Comparison of ENCODE assay signal across 8 cellular contexts in genomic region chr11:65314501-65315203, GRCh38. TPM values are rescaled to one million over a fixed set of nuclear protein-coding genes. Genes with fewer than 3 reads are reported as not detected.
DNase-seq lines count a peak whose midpoint lies in the region; ATAC-seq and TF ChIP-seq lines count a peak whose summit lies in the region.

Gene CDC42EP2 (plus strand): TSS chr11:65314866. CDS start chr11:65320899, 6,033 bp downstream.

- H3K79me2 ChIP-seq in SU-DHL-6 (ENCODE audit: insufficient read depth, low read length) = no peaks in the 10 kb centered on the region

- no peaks in the 10 kb centered on the region for H3K9me2 ChIP-seq in SU-DHL-6 (replicated peaks; ENCODE audit: insufficient read depth, low read length)

- H3K36me3 ChIP-seq in SU-DHL-6 (ENCODE audit: low read length) (no peaks in the 10 kb centered on the region), adipocyte (ENCODE audit: control insufficient read depth, insufficient read depth, low read length, severe bottlenecking) (peaks cover 3% of the 10 kb centered on the region), heart left ventricle (peaks cover 0 to 6% (median 0%) of the 10 kb centered on the region in 9 donors), tibial nerve (peaks cover 0 to 2% (median 0%) of the 10 kb centered on the region in 3 donors)

- H3K9me3 ChIP-seq in SU-DHL-6 (ENCODE audit: insufficient read depth, low read length) (no peaks in the 10 kb centered on the region), adipocyte (ENCODE audit: control insufficient read depth, low read length) (no peaks in the 10 kb centered on the region), heart left ventricle (no peaks in the 10 kb centered on the region), tibial nerve (no peaks in the 10 kb centered on the region)

- peak within 1 kb of the TSS; percentile 69 for H3K9ac ChIP-seq in SU-DHL-6 (ENCODE audit: low read length)
- H3K9ac ChIP-seq in adipocyte (ENCODE audit: low read length) = peak within 1 kb of the TSS; percentile 93

- peak in 1 of 2 donors; percentile 93 for TF ChIP-seq EP300 in tibial nerve (IDR thresholded peaks at IDR 0.05)

- H3F3A ChIP-seq in SU-DHL-6 (ENCODE audit: insufficient read depth) = 0 out of 2 replicates have a peak, but pooled peaks cover 4% of the 10 kb centered on the region

- peak within 1 kb of the TSS; percentile 93 for H3K4me2 ChIP-seq in SU-DHL-6 (ENCODE audit: low read depth, low read length, poor library complexity, severe bottlenecking)

- H3K4me1 ChIP-seq in adipocyte (ENCODE audit: control insufficient read depth, insufficient read depth, low read length) (peaks cover 56% of the 10 kb centered on the region), heart left ventricle (peaks cover 3 to 67% (median 43%) of the 10 kb centered on the region in 12 donors), tibial nerve (peaks cover 0 to 73% (median 13%) of the 10 kb centered on the region in 4 donors)

- H3K27me3 ChIP-seq in SU-DHL-6 (ENCODE audit: low read length) (no peaks in the 10 kb centered on the region), adipocyte (replicated peaks; ENCODE audit: control insufficient read depth, insufficient read depth, low read length) (no peaks in the 10 kb centered on the region), heart left ventricle (no peaks in the 10 kb centered on the region), tibial nerve (no peaks in the 10 kb centered on the region)

- no peaks in the 10 kb centered on the region for H4K20me1 ChIP-seq in SU-DHL-6 (ENCODE audit: low read depth, low read length)

- TF ChIP-seq CTCF in SU-DHL-6 (IDR thresholded peaks at IDR 0.05; ENCODE audit: insufficient read depth, low read length, poor library complexity, severe bottlenecking) = no peak
- peak in 2 of 12 donors; percentile 5 to 15 for TF ChIP-seq CTCF in heart left ventricle (IDR thresholded peaks at IDR 0.05)
- peak in 2 of 5 experiments; percentile 54 to 68 for TF ChIP-seq CTCF in tibial nerve (IDR thresholded peaks at IDR 0.05)

- H2AFZ ChIP-seq in SU-DHL-6 (ENCODE audit: low read depth, low read length, severe bottlenecking) = peak within 1 kb of the TSS; percentile 72

- peak within 1 kb of the TSS; percentile 56 for H3K4me3 ChIP-seq in SU-DHL-6 (ENCODE audit: insufficient read depth, low read length, poor library complexity, severe bottlenecking)
- peak within 1 kb of the TSS; percentile 97 for H3K4me3 ChIP-seq in adipocyte (ENCODE audit: low read length)
- H3K4me3 ChIP-seq in heart left ventricle = peak within 1 kb of the TSS; percentile 80 to 99 (median 92)
- peak within 1 kb of the TSS; percentile 73 to 98 (median 76) for H3K4me3 ChIP-seq in tibial nerve

- intact Hi-C loops in heart left ventricle (cut with DNase I) = loop anchor here in 9 of 10 donors (1.0 to 2.0 kb wide), 6 partner anchors 16 to 40 kb away; no protein-coding TSS in a partner anchor

- peak; percentile 51 for DNase-seq in DMS114 treated with DMSO at 0.1 percent for 48 hours (lab: John Stamatoyannopoulos, UW; ENCODE audit: unreplicated experiment)
- peak; percentile 59 for DNase-seq in KG1 (lab: John Stamatoyannopoulos, UW)
- peak; percentile 96 for DNase-seq in adipocyte (ENCODE audit: low read depth)
- DNase-seq in heart left ventricle = peak; percentile 90 to 95 (median 92)
- DNase-seq in pons (ENCODE audit: low spot score) = peak; percentile 88
- DNase-seq in tibial nerve (ENCODE audit: low spot score in 2 of 2) = peak; percentile 80 to 81

- ATAC-seq in GM21528 (IDR thresholded peaks at IDR 0.05; ENCODE audit: low FRiP score, unreplicated experiment) (peak; percentile 71), heart left ventricle (peak; percentile 70 to 95 (median 86))

- TF ChIP-seq POLR2A in heart left ventricle (IDR thresholded peaks at IDR 0.05) (peak; percentile 33 to 88), tibial nerve (IDR thresholded peaks at IDR 0.05) (peak; percentile 44 to 89)

- WGBS in heart left ventricle, 4 donors = 0 to 1% (median 1%) methylated on average over 37 to 74 of the region's 74 CpGs
- WGBS in tibial nerve, 2 donors = 0 to 1% methylated on average over 22 to 41 of the region's 74 CpGs

- H3K27ac ChIP-seq in SU-DHL-6 (ENCODE audit: low read depth, low read length) (no peak within 1 kb of the TSS), heart left ventricle (peak within 1 kb of the TSS; percentile 85 to 99 (median 94)), tibial nerve (peak within 1 kb of the TSS; percentile 81 to 93 (median 88))

RNA-seq across cellular contexts. Expression of gene CDC42EP2, which starts in this region (rescaled TPM):
- total RNA-seq in heart left ventricle = 10 to 100 TPM in 4 of 9 donors, 1 to 10 TPM in 5; 3.3 to 25.0 (median 8.9) TPM
- 10 to 100 TPM; 10.3 to 16.3 TPM for polyA plus RNA-seq in heart left ventricle
- total RNA-seq in tibial nerve = 10 to 100 TPM; 10.4 to 39.6 (median 24.9) TPM
